ENCODE assay signal across 2 cellular contexts in genomic region chr4:53928825-53929224, GRCh38.
TF ChIP-seq lines count a peak whose summit lies in the region.

No MANE protein-coding gene starts in this region.

TF ChIP-seq in A549, 52 proteins besides CTCF, POLR2A, EP300 and RAD21 (continued from another document):
- TF ChIP-seq, protein P1, sequence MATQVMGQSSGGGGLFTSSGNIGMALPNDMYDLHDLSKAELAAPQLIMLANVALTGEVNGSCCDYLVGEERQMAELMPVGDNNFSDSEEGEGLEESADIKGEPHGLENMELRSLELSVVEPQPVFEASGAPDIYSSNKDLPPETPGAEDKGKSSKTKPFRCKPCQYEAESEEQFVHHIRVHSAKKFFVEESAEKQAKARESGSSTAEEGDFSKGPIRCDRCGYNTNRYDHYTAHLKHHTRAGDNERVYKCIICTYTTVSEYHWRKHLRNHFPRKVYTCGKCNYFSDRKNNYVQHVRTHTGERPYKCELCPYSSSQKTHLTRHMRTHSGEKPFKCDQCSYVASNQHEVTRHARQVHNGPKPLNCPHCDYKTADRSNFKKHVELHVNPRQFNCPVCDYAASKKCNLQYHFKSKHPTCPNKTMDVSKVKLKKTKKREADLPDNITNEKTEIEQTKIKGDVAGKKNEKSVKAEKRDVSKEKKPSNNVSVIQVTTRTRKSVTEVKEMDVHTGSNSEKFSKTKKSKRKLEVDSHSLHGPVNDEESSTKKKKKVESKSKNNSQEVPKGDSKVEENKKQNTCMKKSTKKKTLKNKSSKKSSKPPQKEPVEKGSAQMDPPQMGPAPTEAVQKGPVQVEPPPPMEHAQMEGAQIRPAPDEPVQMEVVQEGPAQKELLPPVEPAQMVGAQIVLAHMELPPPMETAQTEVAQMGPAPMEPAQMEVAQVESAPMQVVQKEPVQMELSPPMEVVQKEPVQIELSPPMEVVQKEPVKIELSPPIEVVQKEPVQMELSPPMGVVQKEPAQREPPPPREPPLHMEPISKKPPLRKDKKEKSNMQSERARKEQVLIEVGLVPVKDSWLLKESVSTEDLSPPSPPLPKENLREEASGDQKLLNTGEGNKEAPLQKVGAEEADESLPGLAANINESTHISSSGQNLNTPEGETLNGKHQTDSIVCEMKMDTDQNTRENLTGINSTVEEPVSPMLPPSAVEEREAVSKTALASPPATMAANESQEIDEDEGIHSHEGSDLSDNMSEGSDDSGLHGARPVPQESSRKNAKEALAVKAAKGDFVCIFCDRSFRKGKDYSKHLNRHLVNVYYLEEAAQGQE (IDR thresholded peaks at IDR 0.05), result no peak
- TF ChIP-seq, protein P2, sequence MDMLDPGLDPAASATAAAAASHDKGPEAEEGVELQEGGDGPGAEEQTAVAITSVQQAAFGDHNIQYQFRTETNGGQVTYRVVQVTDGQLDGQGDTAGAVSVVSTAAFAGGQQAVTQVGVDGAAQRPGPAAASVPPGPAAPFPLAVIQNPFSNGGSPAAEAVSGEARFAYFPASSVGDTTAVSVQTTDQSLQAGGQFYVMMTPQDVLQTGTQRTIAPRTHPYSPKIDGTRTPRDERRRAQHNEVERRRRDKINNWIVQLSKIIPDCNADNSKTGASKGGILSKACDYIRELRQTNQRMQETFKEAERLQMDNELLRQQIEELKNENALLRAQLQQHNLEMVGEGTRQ (IDR thresholded peaks at IDR 0.05), result no peak
- no peak for TF ChIP-seq CHD2 (IDR thresholded peaks at IDR 0.05; ENCODE audit: low read length, partially characterized antibody)

TF ChIP-seq in IMR-90, 13 proteins besides CTCF, POLR2A, EP300 and RAD21 (continued from another document):
- TF ChIP-seq, protein P2 (IDR thresholded peaks at IDR 0.05; ENCODE audit: low read depth, low read length), result no peak
- TF ChIP-seq MAFK (IDR thresholded peaks at IDR 0.05; ENCODE audit: low read depth, low read length) (no peak), MAZ (IDR thresholded peaks at IDR 0.05; ENCODE audit: borderline replicate concordance, low read depth, low read length) (no peak), CHD1 (IDR thresholded peaks at IDR 0.05; ENCODE audit: low read depth, low read length) (no peak), BHLHE40 (IDR thresholded peaks at IDR 0.05; ENCODE audit: low read depth, low read length) (no peak), NFE2L2 (IDR thresholded peaks at IDR 0.05; ENCODE audit: low read depth, low read length) (0 out of 2 replicates have a peak, but pooled peaks have one; percentile 26), SMC3 (IDR thresholded peaks at IDR 0.05; ENCODE audit: low read depth, low read length) (no peak), CEBPB (IDR thresholded peaks at IDR 0.05; ENCODE audit: low read depth, low read length) (peak; percentile 99)
